Comparison of ENCODE assay signal across 8 cellular contexts in the genomic region with DNA sequence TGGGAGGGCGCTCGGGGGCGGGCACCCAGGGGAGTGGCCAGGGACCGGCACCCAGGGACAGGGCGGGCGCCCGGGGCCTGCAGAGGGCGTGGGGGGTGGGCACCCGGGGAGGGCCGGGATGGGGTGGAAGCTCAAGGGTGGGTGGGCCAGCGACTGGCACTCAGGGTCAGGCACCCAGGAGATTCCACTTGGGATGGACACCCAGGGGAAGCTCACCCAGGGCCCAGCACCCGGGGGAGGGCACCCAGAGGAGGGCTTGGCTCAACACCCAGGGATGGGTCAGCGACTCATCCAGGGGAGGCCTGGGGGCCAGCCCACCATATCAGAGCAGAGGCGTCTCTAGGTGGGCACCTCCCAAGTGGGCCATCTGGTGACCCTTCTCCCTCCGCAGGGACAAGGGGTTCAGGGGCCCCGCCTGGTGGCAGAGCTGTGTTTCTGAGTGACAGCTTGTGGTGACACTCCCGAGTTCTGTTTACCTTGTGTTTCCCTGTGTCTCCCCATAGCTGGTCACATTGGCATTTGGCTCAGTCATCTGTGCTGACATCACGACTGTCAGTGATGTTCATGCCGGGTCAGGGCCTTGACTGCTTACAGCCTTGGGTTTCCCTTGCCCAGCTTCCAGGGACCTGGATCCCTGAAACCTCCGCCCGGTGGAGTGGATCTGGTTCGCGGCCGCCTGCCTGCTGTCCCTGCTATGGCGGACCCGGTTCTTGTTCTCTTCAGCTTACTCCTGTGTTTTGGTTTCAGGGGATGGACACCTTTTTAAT. TPM values are rescaled to one million over a fixed set of nuclear protein-coding genes. Genes with fewer than 3 reads are reported as not detected.
DNase-seq lines count a peak whose midpoint lies in the region; ATAC-seq lines count a peak whose summit lies in the region.

No MANE protein-coding gene starts in this region.

- ATAC-seq in GM18520 (IDR thresholded peaks at IDR 0.05; ENCODE audit: unreplicated experiment) (peak; percentile 6), HG03060 (IDR thresholded peaks at IDR 0.05; ENCODE audit: low read depth, unreplicated experiment) (peak; percentile 8)
- peak; percentile 3 for ATAC-seq in activated CD8-positive, alpha-beta memory T cell treated with anti-CD3 and anti-CD28 coated beads, Interleukin-2, amount 10 ng/mL, durations not matched to agents 7 days and 5 days
- ATAC-seq in stimulated activated naive B cell treated with anti-CD40 and anti-IgM and Interleukin-4, amounts not matched to agents 10 μg/mL and 1 μg/mL and 100 μg/mL, for 72 hours (replicated peaks): peak; percentile 17 to 79

- peak overlapping the region; percentile 98 for H3K27ac ChIP-seq in epithelial cell of prostate
- peak overlapping the region; percentile 99 to 100 for H3K27ac ChIP-seq in mucosa of rectum (ENCODE audit: low read depth in 2 of 2, low read length in 2 of 2)

- H3K9me3 Mint-ChIP-seq in activated CD8-positive, alpha-beta memory T cell treated with anti-CD3 and anti-CD28 coated beads, Interleukin-2, amount 10 ng/mL, durations not matched to agents 7 days and 5 days (ENCODE audit: low read depth): no peaks in the 10 kb centered on the region
- no peaks in the 10 kb centered on the region for H3K9me3 Mint-ChIP-seq in stimulated activated naive B cell treated with anti-CD40 and anti-IgM and Interleukin-4, amounts not matched to agents 10 μg/mL and 1 μg/mL and 100 μg/mL, for 72 hours

- H3K9ac ChIP-seq in mucosa of rectum (ENCODE audit: low read depth in 1 of 2, low read length in 2 of 2): peak overlapping the region; percentile 90 to 94

- no peaks in the 10 kb centered on the region for H3K9me3 ChIP-seq in mucosa of rectum (ENCODE audit: control insufficient read depth in 2 of 2, low read length in 2 of 2)

- peak overlapping the region; percentile 61 for H3K4me3 Mint-ChIP-seq in activated CD8-positive, alpha-beta memory T cell treated with anti-CD3 and anti-CD28 coated beads, Interleukin-2, amount 10 ng/mL, durations not matched to agents 7 days and 5 days
- H3K4me3 Mint-ChIP-seq in stimulated activated naive B cell treated with anti-CD40 and anti-IgM and Interleukin-4, amounts not matched to agents 10 μg/mL and 1 μg/mL and 100 μg/mL, for 72 hours: peak overlapping the region; percentile 84 to 90

- H3K4me1 ChIP-seq in mucosa of rectum (ENCODE audit: control insufficient read depth in 2 of 2, insufficient read depth in 2 of 2, low read length in 2 of 2): peaks cover 13 to 16% of the 10 kb centered on the region in 2 donors

- peaks cover 36% of the 10 kb centered on the region for H3K4me1 Mint-ChIP-seq in activated CD8-positive, alpha-beta memory T cell treated with anti-CD3 and anti-CD28 coated beads, Interleukin-2, amount 10 ng/mL, durations not matched to agents 7 days and 5 days
- H3K4me1 Mint-ChIP-seq in stimulated activated naive B cell treated with anti-CD40 and anti-IgM and Interleukin-4, amounts not matched to agents 10 μg/mL and 1 μg/mL and 100 μg/mL, for 72 hours: peaks cover 27 to 54% of the 10 kb centered on the region in 2 donors

- H3K36me3 ChIP-seq in mucosa of rectum (ENCODE audit: control insufficient read depth in 2 of 2, insufficient read depth in 2 of 2, low read length in 2 of 2): peaks cover 0 to 2% of the 10 kb centered on the region in 2 donors

- peak overlapping the region; percentile 80 for H3K27ac Mint-ChIP-seq in activated CD8-positive, alpha-beta memory T cell treated with anti-CD3 and anti-CD28 coated beads, Interleukin-2, amount 10 ng/mL, durations not matched to agents 7 days and 5 days
- peak overlapping the region; percentile 97 for H3K27ac Mint-ChIP-seq in stimulated activated naive B cell treated with anti-CD40 and anti-IgM and Interleukin-4, amounts not matched to agents 10 μg/mL and 1 μg/mL and 100 μg/mL, for 72 hours

- peak; percentile 25 to 38 for DNase-seq in AML-193 (lab: John Stamatoyannopoulos, UW)
- DNase-seq in NCI-H2196 (lab: John Stamatoyannopoulos, UW; ENCODE audit: unreplicated experiment): peak; percentile 66
- DNase-seq in activated CD8-positive, alpha-beta memory T cell treated with anti-CD3 and anti-CD28 coated beads, Interleukin-2, amount 10 ng/mL, durations not matched to agents 7 days and 5 days: peak; percentile 80
- DNase-seq in epithelial cell of prostate (ENCODE audit: low read depth, low spot score): no peak
- DNase-seq in stimulated activated naive B cell treated with anti-CD40 and anti-IgM and Interleukin-4, amounts not matched to agents 10 μg/mL and 1 μg/mL and 100 μg/mL, for 72 hours: no peak

- H3K27me3 ChIP-seq in mucosa of rectum (ENCODE audit: control insufficient read depth in 2 of 2, insufficient read depth in 2 of 2, low read length in 2 of 2): peaks cover 0 to 2% of the 10 kb centered on the region in 2 donors

- CTCF ChIA-PET in activated CD8-positive, alpha-beta memory T cell treated with anti-CD3 and anti-CD28 coated beads, Interleukin-2, amount 10 ng/mL, durations not matched to agents 7 days and 5 days (lab: Charles Lee): interaction anchor here (0.7 to 5.2 kb wide), 28 partner anchors 8 to 603 kb away, joined by 3 to 62 read pairs (median 4); a partner anchor contains a TSS

- no peaks in the 10 kb centered on the region for H3K36me3 Mint-ChIP-seq in activated CD8-positive, alpha-beta memory T cell treated with anti-CD3 and anti-CD28 coated beads, Interleukin-2, amount 10 ng/mL, durations not matched to agents 7 days and 5 days
- peaks cover 5 to 11% of the 10 kb centered on the region in 2 donors for H3K36me3 Mint-ChIP-seq in stimulated activated naive B cell treated with anti-CD40 and anti-IgM and Interleukin-4, amounts not matched to agents 10 μg/mL and 1 μg/mL and 100 μg/mL, for 72 hours

- H3K4me3 ChIP-seq in mucosa of rectum (ENCODE audit: low read length in 2 of 2): peak overlapping the region; percentile 83 to 92

- H3K27me3 Mint-ChIP-seq in activated CD8-positive, alpha-beta memory T cell treated with anti-CD3 and anti-CD28 coated beads, Interleukin-2, amount 10 ng/mL, durations not matched to agents 7 days and 5 days: no peaks in the 10 kb centered on the region
- peaks cover 0 to 4% of the 10 kb centered on the region in 2 donors for H3K27me3 Mint-ChIP-seq in stimulated activated naive B cell treated with anti-CD40 and anti-IgM and Interleukin-4, amounts not matched to agents 10 μg/mL and 1 μg/mL and 100 μg/mL, for 72 hours

RNA-seq across cellular contexts. Expression of a gene that starts 0.7 kb away (rescaled TPM):
- 1 to 10 TPM; 6.8 to 8.5 TPM for total RNA-seq in activated CD8-positive, alpha-beta memory T cell treated with anti-CD3 and anti-CD28 coated beads, Interleukin-2, amount 10 ng/mL, durations not matched to agents 7 days and 5 days

RNA-seq across cellular contexts. Expression of a gene that starts 16.6 kb away (rescaled TPM):
- total RNA-seq in activated CD8-positive, alpha-beta memory T cell treated with anti-CD3 and anti-CD28 coated beads, Interleukin-2, amount 10 ng/mL, durations not matched to agents 7 days and 5 days: 1 to 10 TPM; 1.1 to 1.8 TPM

RNA-seq across cellular contexts. Expression of a gene that starts 26.3 kb away (rescaled TPM):
- 100 to 1,000 TPM; 262 to 325 TPM for total RNA-seq in activated CD8-positive, alpha-beta memory T cell treated with anti-CD3 and anti-CD28 coated beads, Interleukin-2, amount 10 ng/mL, durations not matched to agents 7 days and 5 days

RNA-seq across cellular contexts. Expression of a gene that starts 41.5 kb away (rescaled TPM):
- total RNA-seq in activated CD8-positive, alpha-beta memory T cell treated with anti-CD3 and anti-CD28 coated beads, Interleukin-2, amount 10 ng/mL, durations not matched to agents 7 days and 5 days: 10 to 100 TPM in 1 of 2 experiments, 1 to 10 TPM in 1; 5.7 to 10.4 TPM

RNA-seq across cellular contexts. Expression of a gene that starts 57.3 kb away (rescaled TPM):
- total RNA-seq in activated CD8-positive, alpha-beta memory T cell treated with anti-CD3 and anti-CD28 coated beads, Interleukin-2, amount 10 ng/mL, durations not matched to agents 7 days and 5 days: 10 to 100 TPM; 51.9 to 56.4 TPM

Comparison
In these comparisons a context has a peak if more than half of its experiments do, and no peak if none do; other contexts are left out.
1. DNase-seq: peak in AML-193 (2 of 2), NCI-H2196 (single experiment) and activated CD8-positive, alpha-beta memory T cell treated with anti-CD3 and anti-CD28 coated beads, Interleukin-2, amount 10 ng/mL, durations not matched to agents 7 days and 5 days (single experiment); none in epithelial cell of prostate (single experiment) and stimulated activated naive B cell treated with anti-CD40 and anti-IgM and Interleukin-4, amounts not matched to agents 10 μg/mL and 1 μg/mL and 100 μg/mL, for 72 hours (single experiment).
2. Peak in every context shown above with its lines, with median percentiles within 50 percentile points of each other: ATAC-seq.